32 cellular contexts compared by ENCODE assay signal in genomic region chr1:69691179-69691578, GRCh38.
"Had no signal": no experiment of that assay in that cellular context is flagged by ENCODE, and none has a peak within 500 bp of the region (broad histone marks: within the 10 kb centered on the region; RNA-seq: fewer than 3 reads in every experiment).

No MANE protein-coding gene starts in this region.

- H3K27ac ChIP-seq: adrenal gland, ascending aorta, body of pancreas, brain microvascular endothelial cell, breast epithelium, cardiac muscle cell had no signal

- H3K9me3 ChIP-seq: adrenal gland, body of pancreas had no signal

- ATAC-seq: activated naive CD4-positive, alpha-beta T cell treated with anti-CD3 and anti-CD28 coated beads, Interleukin-2, amount 50 U/mL, for 72 hours; activated naive CD8-positive, alpha-beta T cell treated with anti-CD3 and anti-CD28 coated beads, Interleukin-2, amount 50 U/mL, for 24 hours; activated T-cell treated with anti-CD3 and anti-CD28 coated beads, Interleukin-2, amount 50 U/mL, for 4 hours; activated T-cell treated with anti-CD3 and anti-CD28 coated beads, Interleukin-2, amount 50 U/mL, for 72 hours; activated T-helper 17 cell treated with anti-CD3 and anti-CD28 coated beads, Interleukin-2, amount 50 U/mL, for 72 hours; body of pancreas had no signal

- DNase-seq: activated effector memory CD4-positive, alpha-beta T cell treated with anti-CD3 and anti-CD28 coated beads, Interleukin-2, amount 50 U/mL, for 16 hours; activated effector memory CD4-positive, alpha-beta T cell treated with Interleukin-2 at 50 U/mL for 16 hours; activated gamma-delta T cell; activated gamma-delta T cell treated with Interleukin-2 at 50 U/mL for 16 hours; activated naive CD4-positive, alpha-beta T cell; activated naive CD4-positive, alpha-beta T cell treated with anti-CD3 and anti-CD28 coated beads for 36 hours; activated naive CD4-positive, alpha-beta T cell treated with anti-CD3 and anti-CD28 coated beads, Interleukin-2, amount 10 ng/mL, durations not matched to agents 7 days and 5 days; activated naive CD4-positive, alpha-beta T cell treated with anti-CD3 and anti-CD28 coated beads, Interleukin-2, amount 50 U/mL, for 16 hours; activated naive CD4-positive, alpha-beta T cell treated with Interleukin-2 at 50 U/mL for 16 hours; activated naive CD8-positive, alpha-beta T cell treated with anti-CD3 and anti-CD28 coated beads for 36 hours; activated naive CD8-positive, alpha-beta T cell treated with anti-CD3 and anti-CD28 coated beads, Interleukin-2, amount 10 ng/mL, durations not matched to agents 7 days and 5 days; activated naive CD8-positive, alpha-beta T cell treated with anti-CD3 and anti-CD28 coated beads, Interleukin-2, amount 50 U/mL, for 24 hours; activated T-cell treated with anti-CD3 and anti-CD28 coated beads, Interleukin-2, amount 50 U/mL, for 1 hour; activated T-cell treated with anti-CD3 and anti-CD28 coated beads, Interleukin-2, amount 50 U/mL, for 24 hours; activated T-cell treated with anti-CD3 and anti-CD28 coated beads, Interleukin-2, amount 50 U/mL, for 4 hours; activated T-cell treated with anti-CD3 and anti-CD28 coated beads, Interleukin-2, amount 50 U/mL, for 48 hours; activated T-cell treated with anti-CD3 and anti-CD28 coated beads, Interleukin-2, amount 50 U/mL, for 72 hours; adrenal gland; amniotic stem cell; amygdala; anterior cingulate cortex; aorta; body of pancreas; brain microvascular endothelial cell; caudate nucleus; central memory CD4-positive, alpha-beta T cell; cerebellar nuclear complex had no signal

- H3K27me3 ChIP-seq: adrenal gland, ascending aorta, body of pancreas, brain microvascular endothelial cell, breast epithelium, cardiac muscle cell had no signal

- H3K36me3 ChIP-seq: adrenal gland, ascending aorta, brain microvascular endothelial cell, breast epithelium, cardiac muscle cell had no signal

- H3K4me1 ChIP-seq: adrenal gland, ascending aorta, body of pancreas, breast epithelium had no signal

- H3K4me3 ChIP-seq: adrenal gland, ascending aorta, body of pancreas, breast epithelium, cardiac muscle cell had no signal
